15 cellular contexts compared by ENCODE assay signal in genomic region chr13:27177852-27178251, GRCh38. TPM values are rescaled to one million over a fixed set of nuclear protein-coding genes. Genes with fewer than 3 reads are reported as not detected.
A peak's percentile ranks its signal among the peaks of the same experiment; 100 is the strongest.
DNase-seq lines count a peak whose midpoint lies in the region; ATAC-seq and TF ChIP-seq lines count a peak whose summit lies in the region.
"Had no signal": no experiment of that assay in that cellular context is flagged by ENCODE, and none has a peak within 500 bp of the region (broad histone marks: within the 10 kb centered on the region; RNA-seq: fewer than 3 reads in every experiment).

No MANE protein-coding gene starts in this region.

- no peaks in the 10 kb centered on the region for H3K36me3 ChIP-seq in colonic mucosa

- intact Hi-C loops in colonic mucosa (cut with DNase I): no loop called here

- no peak overlapping the region for H3K27ac ChIP-seq in colonic mucosa
- H3K27ac ChIP-seq: psoas muscle had no signal

- ATAC-seq in HG02623 (IDR thresholded peaks at IDR 0.05; ENCODE audit: unreplicated experiment): no peak
- no peak for ATAC-seq in HG02884 (IDR thresholded peaks at IDR 0.05; ENCODE audit: unreplicated experiment)
- ATAC-seq: psoas muscle had no signal

- no peaks in the 10 kb centered on the region for H3K9me3 ChIP-seq in colonic mucosa
- H3K9me3 ChIP-seq: psoas muscle had no signal

- no peak overlapping the region for H3K9ac ChIP-seq in colonic mucosa (ENCODE audit: low read depth in 2 of 2, low read length in 2 of 2)

- DNase-seq in NOMO-1 treated with DMSO at 0.1 percent for 48 hours (lab: John Stamatoyannopoulos, UW; ENCODE audit: unreplicated experiment) (peak; percentile 32), NOMO-1 treated with dmso at 0.1 percent for 144 hours (lab: John Stamatoyannopoulos, UW; ENCODE audit: unreplicated experiment) (no peak), HT-29 (ENCODE audit: low spot score) (peak; percentile 77), colonic mucosa (peak; percentile 25), pons (ENCODE audit: low spot score) (peak; percentile 27)
- DNase-seq in activated effector memory CD4-positive, alpha-beta T cell treated with anti-CD3 and anti-CD28 coated beads, Interleukin-2, amount 50 U/mL, for 16 hours: no peak
- DNase-seq: central memory CD4-positive, alpha-beta T cell; midbrain; NCI-H2029; psoas muscle; stimulated activated CD4-positive, alpha-beta T cell treated with anti-CD3 and anti-CD28 coated beads, Interleukin-4, amount 100 ng/mL, for 1 hour; stimulated activated naive CD4-positive, alpha-beta T cell; T-helper 9 cell had no signal

- no peaks in the 10 kb centered on the region for H3K4me1 ChIP-seq in colonic mucosa
- H3K4me1 ChIP-seq: psoas muscle had no signal

- no peak for TF ChIP-seq CTCF in colonic mucosa (IDR thresholded peaks at IDR 0.05)

- no peak overlapping the region for H3K4me3 ChIP-seq in colonic mucosa
- H3K4me3 ChIP-seq: psoas muscle had no signal

- H3K27me3 ChIP-seq in colonic mucosa: no peaks in the 10 kb centered on the region

RNA-seq across cellular contexts. Expression of gene USP12, which starts 6.2 kb away (rescaled TPM):
- 18.7 and 19.4 TPM in 2 replicates for total RNA-seq in HT-29 (2014; rRNA removed; shearing (Covaris generic))
- total RNA-seq in colonic mucosa: 10 to 100 TPM; 28.0 to 48.0 TPM

Comparison
In these comparisons a context has a peak if more than half of its experiments do, and no peak if none do; other contexts are left out.
1. DNase-seq: peak in NOMO-1 treated with DMSO at 0.1 percent for 48 hours (single experiment), HT-29 (single experiment), colonic mucosa (single experiment) and pons (single experiment); none in NOMO-1 treated with dmso at 0.1 percent for 144 hours (single experiment) and activated effector memory CD4-positive, alpha-beta T cell treated with anti-CD3 and anti-CD28 coated beads, Interleukin-2, amount 50 U/mL, for 16 hours (single experiment).